13 cellular contexts compared by ENCODE assay signal in the genomic region with DNA sequence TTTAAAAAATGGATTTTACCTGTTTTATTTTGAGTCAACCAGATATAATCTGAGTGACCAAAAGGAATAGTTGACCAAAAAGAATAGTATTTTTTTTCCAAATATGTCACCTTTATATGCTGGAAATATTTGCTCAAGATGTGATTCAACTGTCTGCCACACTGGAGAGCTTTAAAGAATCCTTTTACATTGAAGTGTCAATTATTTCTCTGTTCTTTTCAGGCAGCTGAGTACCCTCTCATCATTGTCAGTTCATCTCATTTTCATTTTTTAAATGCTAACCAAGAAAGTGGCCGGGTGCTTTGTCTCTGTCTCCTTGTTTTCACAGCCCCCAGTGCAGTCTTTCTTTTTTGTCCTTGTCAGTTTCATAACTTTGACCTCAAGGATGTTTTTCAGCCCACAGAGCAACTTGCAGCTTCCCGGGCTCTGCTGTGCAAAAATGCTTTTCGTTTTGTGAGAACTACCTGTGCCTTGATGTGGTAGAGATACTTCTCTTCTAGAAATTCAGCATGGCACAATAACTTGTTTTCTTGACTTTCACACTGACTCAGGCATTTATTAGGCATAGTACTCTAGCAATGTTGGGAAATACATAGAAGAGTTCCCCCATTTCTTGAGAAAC. TPM values are rescaled to one million over a fixed set of nuclear protein-coding genes. Genes with fewer than 3 reads are reported as not detected.
A peak's percentile ranks its signal among the peaks of the same experiment; 100 is the strongest.
DNase-seq lines count a peak whose midpoint lies in the region; ATAC-seq and TF ChIP-seq lines count a peak whose summit lies in the region.
"Had no signal": no experiment of that assay in that cellular context is flagged by ENCODE, and none has a peak within 500 bp of the region (broad histone marks: within the 10 kb centered on the region; RNA-seq: fewer than 3 reads in every experiment).

No MANE protein-coding gene starts in this region.

- H3K9me3 Mint-ChIP-seq in activated naive CD4-positive, alpha-beta T cell treated with anti-CD3 and anti-CD28 coated beads for 36 hours, result no peaks in the 10 kb centered on the region
- H3K9me3 Mint-ChIP-seq in activated CD8-positive, alpha-beta T cell treated with anti-CD3 and anti-CD28 coated beads, Interleukin-2, amount 10 ng/mL, durations not matched to agents 7 days and 5 days (ENCODE audit: insufficient read depth), result no peaks in the 10 kb centered on the region
- H3K9me3 Mint-ChIP-seq in stimulated activated naive CD8-positive, alpha-beta T cell treated with anti-CD3 and anti-CD28 coated beads, Interleukin-15, amount 100 ng/mL, for 72 hours, result no peaks in the 10 kb centered on the region
- no peaks in the 10 kb centered on the region for H3K9me3 Mint-ChIP-seq in Calu3 (ENCODE audit: low read depth, unreplicated experiment)

- peak; percentile 46 for DNase-seq in activated naive CD4-positive, alpha-beta T cell treated with anti-CD3 and anti-CD28 coated beads for 36 hours
- DNase-seq in activated naive CD4-positive, alpha-beta T cell treated with Interleukin-2 at 50 U/mL for 16 hours, result no peak
- peak; percentile 64 for DNase-seq in activated CD8-positive, alpha-beta T cell treated with anti-CD3 and anti-CD28 coated beads, Interleukin-2, amount 10 ng/mL, durations not matched to agents 7 days and 5 days
- DNase-seq in stimulated activated naive CD8-positive, alpha-beta T cell treated with anti-CD3 and anti-CD28 coated beads, Interleukin-15, amount 100 ng/mL, for 72 hours, result peak; percentile 42 to 63
- DNase-seq in HT-29 (ENCODE audit: low spot score) (no peak), D341Med (ENCODE audit: low spot score) (no peak), Calu3 (no peak)
- DNase-seq: aorta, IMR-90, kidney, ovary, T1000 had no signal

- peak overlapping the region; percentile 25 for H3K27ac Mint-ChIP-seq in activated naive CD4-positive, alpha-beta T cell treated with anti-CD3 and anti-CD28 coated beads for 36 hours
- H3K27ac Mint-ChIP-seq in activated CD8-positive, alpha-beta T cell treated with anti-CD3 and anti-CD28 coated beads, Interleukin-2, amount 10 ng/mL, durations not matched to agents 7 days and 5 days, result peak overlapping the region; percentile 74
- H3K27ac Mint-ChIP-seq in stimulated activated naive CD8-positive, alpha-beta T cell treated with anti-CD3 and anti-CD28 coated beads, Interleukin-15, amount 100 ng/mL, for 72 hours, result peak overlapping the region in 1 of 2 donors; percentile 23
- no peak overlapping the region for H3K27ac Mint-ChIP-seq in Calu3 (ENCODE audit: unreplicated experiment)

- no TSS peak for BruUV-seq in Calu3 (replicated peaks; lab: Mats Ljungman, UMichigan)

- no peak overlapping the region for H3K4me3 Mint-ChIP-seq in activated naive CD4-positive, alpha-beta T cell treated with anti-CD3 and anti-CD28 coated beads for 36 hours
- peak overlapping the region; percentile 3 for H3K4me3 Mint-ChIP-seq in activated CD8-positive, alpha-beta T cell treated with anti-CD3 and anti-CD28 coated beads, Interleukin-2, amount 10 ng/mL, durations not matched to agents 7 days and 5 days
- peak overlapping the region; percentile 64 to 77 for H3K4me3 Mint-ChIP-seq in stimulated activated naive CD8-positive, alpha-beta T cell treated with anti-CD3 and anti-CD28 coated beads, Interleukin-15, amount 100 ng/mL, for 72 hours
- H3K4me3 Mint-ChIP-seq in Calu3 (ENCODE audit: low read depth, unreplicated experiment), result no peak overlapping the region

- POLR2A ChIA-PET in activated CD8-positive, alpha-beta T cell treated with anti-CD3 and anti-CD28 coated beads, Interleukin-2, amount 10 ng/mL, durations not matched to agents 7 days and 5 days (lab: Charles Lee), result interaction anchor here (0.9 kb wide), 1 partner anchor 56 kb away, joined by 3 read pairs; no protein-coding TSS in a partner anchor

- peaks cover 42% of the 10 kb centered on the region for H3K4me1 Mint-ChIP-seq in activated naive CD4-positive, alpha-beta T cell treated with anti-CD3 and anti-CD28 coated beads for 36 hours (ENCODE audit: low read depth)
- H3K4me1 Mint-ChIP-seq in activated CD8-positive, alpha-beta T cell treated with anti-CD3 and anti-CD28 coated beads, Interleukin-2, amount 10 ng/mL, durations not matched to agents 7 days and 5 days (ENCODE audit: low read depth), result peaks cover 36% of the 10 kb centered on the region
- peaks cover 42% of the 10 kb centered on the region for H3K4me1 Mint-ChIP-seq in stimulated activated naive CD8-positive, alpha-beta T cell treated with anti-CD3 and anti-CD28 coated beads, Interleukin-15, amount 100 ng/mL, for 72 hours
- no peaks in the 10 kb centered on the region for H3K4me1 Mint-ChIP-seq in Calu3 (ENCODE audit: low read depth, unreplicated experiment)

- ATAC-seq in HG02938 (IDR thresholded peaks at IDR 0.05; ENCODE audit: unreplicated experiment), result peak; percentile 57
- ATAC-seq in activated CD8-positive, alpha-beta T cell treated with anti-CD3 and anti-CD28 coated beads, Interleukin-2, amount 10 ng/mL, durations not matched to agents 7 days and 5 days, result peak; percentile 86
- peak; percentile 89 for ATAC-seq in stimulated activated naive CD8-positive, alpha-beta T cell treated with anti-CD3 and anti-CD28 coated beads, Interleukin-15, amount 100 ng/mL, for 72 hours

- H3K27me3 Mint-ChIP-seq in activated naive CD4-positive, alpha-beta T cell treated with anti-CD3 and anti-CD28 coated beads for 36 hours (ENCODE audit: low read depth), result no peaks in the 10 kb centered on the region
- no peaks in the 10 kb centered on the region for H3K27me3 Mint-ChIP-seq in activated CD8-positive, alpha-beta T cell treated with anti-CD3 and anti-CD28 coated beads, Interleukin-2, amount 10 ng/mL, durations not matched to agents 7 days and 5 days (ENCODE audit: low read depth)
- peaks cover 7% of the 10 kb centered on the region for H3K27me3 Mint-ChIP-seq in stimulated activated naive CD8-positive, alpha-beta T cell treated with anti-CD3 and anti-CD28 coated beads, Interleukin-15, amount 100 ng/mL, for 72 hours
- peaks cover 14% of the 10 kb centered on the region for H3K27me3 Mint-ChIP-seq in Calu3 (ENCODE audit: unreplicated experiment)

- no peak for TF ChIP-seq CTCF in Calu3 (IDR thresholded peaks at IDR 0.05; ENCODE audit: unreplicated experiment)

- intact Hi-C loops in activated naive CD4-positive, alpha-beta T cell treated with anti-CD3 and anti-CD28 coated beads for 36 hours (cut with micrococcal nuclease), result loop anchor here (1.0 kb wide), 2 partner anchors 24 to 58 kb away; a partner anchor contains a TSS
- intact Hi-C loops in Calu3 (cut with micrococcal nuclease; ENCODE audit: unreplicated experiment), result no loop called here

- CTCF ChIA-PET in activated naive CD4-positive, alpha-beta T cell treated with anti-CD3 and anti-CD28 coated beads for 36 hours (lab: Charles Lee), result interaction anchor here (1.2 kb wide), 1 partner anchor 62 kb away, joined by 3 read pairs; no protein-coding TSS in a partner anchor
- CTCF ChIA-PET in activated CD8-positive, alpha-beta T cell treated with anti-CD3 and anti-CD28 coated beads, Interleukin-2, amount 10 ng/mL, durations not matched to agents 7 days and 5 days (lab: Charles Lee), result interaction anchor here (0.8 to 2.0 kb wide), 3 partner anchors 19 to 143 kb away, joined by 3 to 5 read pairs (median 3); no protein-coding TSS in a partner anchor
- CTCF ChIA-PET in Calu3 (lab: Charles Lee), result no interaction called here

- no peaks in the 10 kb centered on the region for H3K36me3 Mint-ChIP-seq in activated naive CD4-positive, alpha-beta T cell treated with anti-CD3 and anti-CD28 coated beads for 36 hours (ENCODE audit: low read depth)
- no peaks in the 10 kb centered on the region for H3K36me3 Mint-ChIP-seq in activated CD8-positive, alpha-beta T cell treated with anti-CD3 and anti-CD28 coated beads, Interleukin-2, amount 10 ng/mL, durations not matched to agents 7 days and 5 days (ENCODE audit: low read depth)
- H3K36me3 Mint-ChIP-seq in Calu3 (ENCODE audit: insufficient read depth, unreplicated experiment), result peaks cover 5% of the 10 kb centered on the region

RNA-seq across cellular contexts. Expression of a gene that starts 23.4 kb away (rescaled TPM):
- 1 to 10 TPM; 9.7 to 10.0 TPM for total RNA-seq in activated naive CD4-positive, alpha-beta T cell treated with anti-CD3 and anti-CD28 coated beads for 36 hours
- 10 to 100 TPM; 13.1 to 14.5 TPM for total RNA-seq in activated CD8-positive, alpha-beta T cell treated with anti-CD3 and anti-CD28 coated beads, Interleukin-2, amount 10 ng/mL, durations not matched to agents 7 days and 5 days
- 28.0 and 32.0 TPM in 2 replicates for total RNA-seq in HT-29 (2014; rRNA removed; shearing (Covaris generic))
- total RNA-seq in Calu3 (2022), result 39.9 and 45.9 TPM in 2 replicates

Comparison
In these comparisons a context has a peak if more than half of its experiments do, and no peak if none do; other contexts are left out.
1. DNase-seq: peak in activated naive CD4-positive, alpha-beta T cell treated with anti-CD3 and anti-CD28 coated beads for 36 hours (single experiment), activated CD8-positive, alpha-beta T cell treated with anti-CD3 and anti-CD28 coated beads, Interleukin-2, amount 10 ng/mL, durations not matched to agents 7 days and 5 days (single experiment) and stimulated activated naive CD8-positive, alpha-beta T cell treated with anti-CD3 and anti-CD28 coated beads, Interleukin-15, amount 100 ng/mL, for 72 hours (2 of 2); none in activated naive CD4-positive, alpha-beta T cell treated with Interleukin-2 at 50 U/mL for 16 hours (single experiment), HT-29 (single experiment), D341Med (single experiment) and Calu3 (single experiment).
2. H3K4me3 Mint-ChIP-seq: peak in activated CD8-positive, alpha-beta T cell treated with anti-CD3 and anti-CD28 coated beads, Interleukin-2, amount 10 ng/mL, durations not matched to agents 7 days and 5 days (single experiment) and stimulated activated naive CD8-positive, alpha-beta T cell treated with anti-CD3 and anti-CD28 coated beads, Interleukin-15, amount 100 ng/mL, for 72 hours (2 of 2); none in activated naive CD4-positive, alpha-beta T cell treated with anti-CD3 and anti-CD28 coated beads for 36 hours (single experiment) and Calu3 (single experiment).
3. Peak in every context shown above with its lines, with median percentiles within 50 percentile points of each other: ATAC-seq.